Comparison of ENCODE assay signal across 13 cellular contexts in genomic region chr1:8014381-8014988, GRCh38. TPM values are rescaled to one million over a fixed set of nuclear protein-coding genes. Genes with fewer than 3 reads are reported as not detected.
DNase-seq lines count a peak whose midpoint lies in the region; ATAC-seq, FAIRE-seq and TF ChIP-seq lines count a peak whose summit lies in the region.
"Had no signal": no experiment of that assay in that cellular context is flagged by ENCODE, and none has a peak within 500 bp of the region (broad histone marks: within the 10 kb centered on the region; RNA-seq: fewer than 3 reads in every experiment).

No MANE protein-coding gene starts in this region.

- H3K4me2 ChIP-seq in A549 (peak overlapping the region; percentile 86), fibroblast of lung (ENCODE audit: extremely low read depth, insufficient read depth, low read length) (no peak overlapping the region)

- POLR2A ChIA-PET in A549 (lab: Yijun Ruan, JAX) = interaction anchor here (0.6 to 1.3 kb wide), 7 partner anchors 9 to 300 kb away, joined by 3 to 9 read pairs (median 4); no protein-coding TSS in a partner anchor

- no peak for TF ChIP-seq CTCF in A549 (IDR thresholded peaks at IDR 0.05)
- TF ChIP-seq CTCF in fibroblast of lung (conservative IDR thresholded peaks at IDR 0.05 in 1 of 2, IDR thresholded peaks at IDR 0.05 in 1 of 2; ENCODE audit: low read depth in 1 of 2, low read length in 2 of 2) = no peak
- TF ChIP-seq CTCF in psoas muscle (IDR thresholded peaks at IDR 0.05) = no peak

- peaks cover 61% of the 10 kb centered on the region for H3K79me2 ChIP-seq in fibroblast of lung (ENCODE audit: control insufficient read depth, insufficient read depth, low read length)

- DNase-seq in A549 (ENCODE audit: low read depth in 1 of 2, low spot score in 1 of 2) (no peak), fibroblast of lung (ENCODE audit: low read depth in 2 of 2) (peak in 1 of 2 donors; percentile 7), psoas muscle (no peak), C1 segment of cervical spinal cord (lab: John Stamatoyannopoulos, UW) (no peak), NCI-H2171 (lab: John Stamatoyannopoulos, UW) (no peak), SK-N-DZ (ENCODE audit: low spot score) (no peak)
- DNase-seq: aorta; effector CD8-positive, alpha-beta T cell; kidney had no signal

- H3K9me3 ChIP-seq in A549 (no peaks in the 10 kb centered on the region), fibroblast of lung (ENCODE audit: control insufficient read depth, insufficient read depth, low read depth, low read length) (no peaks in the 10 kb centered on the region), psoas muscle (no peaks in the 10 kb centered on the region)

- ATAC-seq in A549 (no peak), psoas muscle (no peak), GM18505 (IDR thresholded peaks at IDR 0.05; ENCODE audit: unreplicated experiment) (no peak)

- TF ChIP-seq POLR2A in A549 (IDR thresholded peaks at IDR 0.05; ENCODE audit: low read length) = no peak
- TF ChIP-seq POLR2A in GM18505 (IDR thresholded peaks at IDR 0.05; ENCODE audit: borderline replicate concordance, extremely low read depth, insufficient read depth, insufficient read length) = no peak

- no peak overlapping the region for H3K4me3 ChIP-seq in A549
- H3K4me3 ChIP-seq in fibroblast of lung (replicated peaks in 1 of 4; ENCODE audit: control extremely low read depth in 1 of 4, insufficient read depth in 1 of 4, low read depth in 3 of 4, low read length in 4 of 4) = no peak overlapping the region
- no peak overlapping the region for H3K4me3 ChIP-seq in psoas muscle

- no peak for TF ChIP-seq RAD21 in A549 (conservative IDR thresholded peaks at IDR 0.05 in 1 of 2, IDR thresholded peaks at IDR 0.05 in 1 of 2)

- H3K36me3 ChIP-seq in fibroblast of lung (ENCODE audit: control insufficient read depth, insufficient read depth, low read length) = peaks cover 21% of the 10 kb centered on the region
- peaks cover 2 to 23% of the 10 kb centered on the region in 2 donors for H3K36me3 ChIP-seq in psoas muscle (ENCODE audit: insufficient read depth in 1 of 2, low read depth in 1 of 2)

- intact Hi-C loops in psoas muscle (cut with DNase I) = loop anchor here in 1 of 2 donors (5.0 kb wide), 1 partner anchor 37 kb away; no protein-coding TSS in a partner anchor

- CTCF ChIA-PET in A549 (lab: Yijun Ruan, JAX) = interaction anchor here (0.8 to 13.0 kb wide), 46 partner anchors 9 to 379 kb away, joined by 3 to 172 read pairs (median 4); partner anchors contain the start of genes ERRFI1 and SLC45A1

- 85% methylated on average over 10 of the region's 10 CpGs for whole genome bisulfite sequencing in A549 (ENCODE audit: missing lambda C conversion rate)
- 73 to 91% (median 76%) methylated on average over 10 of the region's 10 CpGs for WGBS in psoas muscle, 3 donors

- H2AFZ ChIP-seq in fibroblast of lung (ENCODE audit: low read length) = no peak overlapping the region

- no peak overlapping the region for H3K9ac ChIP-seq in fibroblast of lung (ENCODE audit: insufficient read depth, low read length)

- no peak for TF ChIP-seq EP300 in A549 (IDR thresholded peaks at IDR 0.05)

- H4K20me1 ChIP-seq in fibroblast of lung (ENCODE audit: control insufficient read depth, extremely low read depth, insufficient read depth, low read length) = no peaks in the 10 kb centered on the region

- FAIRE-seq in A549 (lab: Jason Lieb, UNC) = no peak
- FAIRE-seq: A204.1, kidney had no signal

- H3K27me3 ChIP-seq in fibroblast of lung (ENCODE audit: control insufficient read depth, insufficient read depth, low read length) (no peaks in the 10 kb centered on the region), psoas muscle (ENCODE audit: insufficient read depth in 3 of 3, low read length in 2 of 3) (no peaks in the 10 kb centered on the region)

- H3K27ac ChIP-seq in A549 = peak overlapping the region; percentile 68 to 82; a peak in 4 of 6 replicates
- peak overlapping the region; percentile 37 for H3K27ac ChIP-seq in angular gyrus (ENCODE audit: low read depth, low read length)
- peak overlapping the region; percentile 29 for H3K27ac ChIP-seq in fibroblast of lung (ENCODE audit: insufficient read depth, low read length)
- H3K27ac ChIP-seq in psoas muscle = peak overlapping the region; percentile 62
- H3K27ac ChIP-seq: HL-60 had no signal

- H3K4me1 ChIP-seq in A549 (peaks cover 93% of the 10 kb centered on the region), fibroblast of lung (ENCODE audit: control insufficient read depth, extremely low read depth, insufficient read depth, low read length) (peaks cover 34% of the 10 kb centered on the region), psoas muscle (peaks cover 77% of the 10 kb centered on the region)

TF ChIP-seq in A549, 52 proteins besides CTCF, POLR2A, EP300 and RAD21:
- TF ChIP-seq RFX5 (IDR thresholded peaks at IDR 0.05) (no peak), RARB (CRISPR knock-in tag; IDR thresholded peaks at IDR 0.05) (0 out of 2 replicates have a peak, but pooled peaks have one; percentile 16)

RNA-seq across cellular contexts. Expression of gene ERRFI1, which starts 11.6 kb away (rescaled TPM):
- polyA plus RNA-seq in A549 (2011; rRNA removed) (193 and 217 TPM in 2 replicates), A549 (2017; fragmentation: RNase III; extraction: RNeasy Plus Mini Kit Qiagen cat#74134 plus additional on column Dnase treatment) (44.2 to 51.0 TPM (median 49.0 TPM) in 3 replicates), fibroblast of lung (78.2 and 105 TPM in 2 replicates), psoas muscle (10 to 100 TPM; 55.4 to 99.9 (median 94.9) TPM)
- 48.0 and 74.2 TPM in 2 replicates for polyA plus RNA-seq in A549 (2012; cell fraction: cytosol; rRNA removed)
- 61.4 and 108 TPM in 2 replicates for polyA plus RNA-seq in A549 (2012; cell fraction: nucleus; rRNA removed)
- polyA minus RNA-seq in A549 (2011; rRNA and poly(A)+ RNA removed) = 94.7 and 114 TPM in 2 replicates
- total RNA-seq in fibroblast of lung (46.2 and 53.9 TPM in 2 replicates), psoas muscle (10 to 100 TPM; 23.2 to 76.2 (median 58.7) TPM)
- 41.8 and 52.6 TPM in 2 replicates for polyA plus RNA-seq in fibroblast of lung (2012)
- 8.9 and 27.3 TPM in 2 replicates for polyA minus RNA-seq in fibroblast of lung (ENCODE audit: low replicate concordance)
- 6.2 and 6.5 TPM in 2 replicates for polyA plus RNA-seq in SK-N-DZ (2014; cell fraction: cytosol; rRNA removed)
- polyA plus RNA-seq in SK-N-DZ (2014; cell fraction: nucleus; rRNA removed) = 4.8 and 7.1 TPM in 2 replicates

RNA-seq across cellular contexts. Expression of gene PARK7, which starts 53.0 kb away (rescaled TPM):
- polyA plus RNA-seq in A549 (2011; rRNA removed) (317 and 446 TPM in 2 replicates), A549 (2017; fragmentation: RNase III; extraction: RNeasy Plus Mini Kit Qiagen cat#74134 plus additional on column Dnase treatment) (364 to 374 TPM (median 372 TPM) in 3 replicates), fibroblast of lung (513 and 651 TPM in 2 replicates), psoas muscle (100 to 1,000 TPM; 430 to 441 (median 432) TPM)
- 250 and 287 TPM in 2 replicates for polyA plus RNA-seq in A549 (2012; cell fraction: cytosol; rRNA removed)
- 60.2 and 107 TPM in 2 replicates for polyA plus RNA-seq in A549 (2012; cell fraction: nucleus; rRNA removed)
- 68.9 and 96.2 TPM in 2 replicates for polyA minus RNA-seq in A549 (2011; rRNA and poly(A)+ RNA removed)
- total RNA-seq in fibroblast of lung (251 and 264 TPM in 2 replicates), psoas muscle (100 to 1,000 TPM; 389 to 467 (median 417) TPM)
- 461 and 544 TPM in 2 replicates for polyA plus RNA-seq in fibroblast of lung (2012)
- polyA minus RNA-seq in fibroblast of lung (ENCODE audit: low replicate concordance) = 22.8 and 26.5 TPM in 2 replicates
- polyA plus RNA-seq in SK-N-DZ (2014; cell fraction: cytosol; rRNA removed) = 234 and 246 TPM in 2 replicates
- polyA plus RNA-seq in SK-N-DZ (2014; cell fraction: nucleus; rRNA removed) = 137 and 147 TPM in 2 replicates
